Comparison of ENCODE assay signal across 14 cellular contexts in genomic region chr1:26302733-26303405, GRCh38. TPM values are rescaled to one million over a fixed set of nuclear protein-coding genes. Genes with fewer than 3 reads are reported as not detected.
DNase-seq lines count a peak whose midpoint lies in the region; ATAC-seq, FAIRE-seq and TF ChIP-seq lines count a peak whose summit lies in the region.
"Had no signal": no experiment of that assay in that cellular context is flagged by ENCODE, and none has a peak within 500 bp of the region (broad histone marks: within the 10 kb centered on the region; RNA-seq: fewer than 3 reads in every experiment).

No MANE protein-coding gene starts in this region.

- H3K27me3 ChIP-seq in WERI-Rb-1 (ENCODE audit: insufficient read depth, low read depth, severe bottlenecking) (no peaks in the 10 kb centered on the region), Caco-2 (replicated peaks; ENCODE audit: control insufficient read depth, insufficient read depth, low read length) (no peaks in the 10 kb centered on the region)

- peak; percentile 73 for FAIRE-seq in H54 (lab: Jason Lieb, UNC)

- BruUV-seq in Caco-2 (replicated peaks; lab: Mats Ljungman, UMichigan): no TSS peak

- H3K36me3 Mint-ChIP-seq in Caco-2 (ENCODE audit: insufficient read depth, unreplicated experiment): peaks cover 5% of the 10 kb centered on the region
- H3K36me3 Mint-ChIP-seq: naive B cell had no signal

- no peak overlapping the region for H3K27ac Mint-ChIP-seq in Caco-2 (ENCODE audit: unreplicated experiment)
- H3K27ac Mint-ChIP-seq: naive B cell had no signal

- no peaks in the 10 kb centered on the region for H3K27me3 Mint-ChIP-seq in Caco-2 (ENCODE audit: insufficient read depth, unreplicated experiment)
- H3K27me3 Mint-ChIP-seq: activated T-cell treated with anti-CD3 and anti-CD28 coated beads, Interleukin-2, amount 50 U/mL, for 24 hours; naive B cell had no signal

- DNase-seq in A172 (ENCODE audit: low spot score) (peak; percentile 82), H54 (ENCODE audit: insufficient read length, low spot score) (peak; percentile 72), WERI-Rb-1 (no peak), left ventricle myocardium superior (peak; percentile 53), sciatic nerve (ENCODE audit: low spot score) (no peak), activated gamma-delta T cell treated with Interleukin-2 at 50 U/mL for 16 hours (no peak), foreskin melanocyte (no peak), Caco-2 (no peak)
- DNase-seq: activated T-cell treated with anti-CD3 and anti-CD28 coated beads, Interleukin-2, amount 50 U/mL, for 24 hours; C1 segment of cervical spinal cord; naive B cell; NCI-H1436; T1000 had no signal

- intact Hi-C loops in left ventricle myocardium superior (cut with micrococcal nuclease) (no loop called here), sciatic nerve (cut with DNase I) (no loop called here), Caco-2 (cut with micrococcal nuclease; ENCODE audit: unreplicated experiment) (no loop called here)

- H3K9me3 Mint-ChIP-seq in Caco-2 (ENCODE audit: unreplicated experiment): no peaks in the 10 kb centered on the region
- H3K9me3 Mint-ChIP-seq: activated T-cell treated with anti-CD3 and anti-CD28 coated beads, Interleukin-2, amount 50 U/mL, for 24 hours; naive B cell had no signal

- TF ChIP-seq POLR2A in H54 (IDR thresholded peaks at IDR 0.05; ENCODE audit: low read depth, low read length): no peak

- H3K36me3 ChIP-seq in WERI-Rb-1 (no peaks in the 10 kb centered on the region), Caco-2 (ENCODE audit: control insufficient read depth, insufficient read depth, low read length) (no peaks in the 10 kb centered on the region)

- H3K4me3 Mint-ChIP-seq in Caco-2 (ENCODE audit: unreplicated experiment): no peak overlapping the region
- H3K4me3 Mint-ChIP-seq: activated T-cell treated with anti-CD3 and anti-CD28 coated beads, Interleukin-2, amount 50 U/mL, for 24 hours had no signal

- peaks cover 12% of the 10 kb centered on the region for H3K4me1 Mint-ChIP-seq in Caco-2 (ENCODE audit: low read depth, unreplicated experiment)

- POLR2A ChIA-PET in Caco-2 (lab: Charles Lee): no interaction called here

- H3K9me3 ChIP-seq in WERI-Rb-1 (ENCODE audit: severe bottlenecking) (no peaks in the 10 kb centered on the region), Caco-2 (no peaks in the 10 kb centered on the region)

- CTCF ChIA-PET in Caco-2 (lab: Charles Lee): no interaction called here

- peaks cover 14% of the 10 kb centered on the region; the same call in 1 of the 2 replicates for H3K4me1 ChIP-seq in Caco-2

- no peak overlapping the region for H3K4me3 ChIP-seq in WERI-Rb-1 (ENCODE audit: low read depth, low read length)
- H3K4me3 ChIP-seq in Caco-2 (ENCODE audit: low read depth, low read length): no peak overlapping the region
- H3K4me3 ChIP-seq: coronary artery had no signal

- H3K27ac ChIP-seq in WERI-Rb-1: peak overlapping the region; percentile 39
- H3K27ac ChIP-seq: coronary artery had no signal

- ATAC-seq in left ventricle myocardium superior (peak; percentile 61), sciatic nerve (no peak)

- TF ChIP-seq CTCF in WERI-Rb-1 (IDR thresholded peaks at IDR 0.05; ENCODE audit: low read depth, low read length) (no peak), Caco-2 (IDR thresholded peaks at IDR 0.05; ENCODE audit: insufficient read depth in 1 of 2, low read depth in 1 of 2, low read length in 1 of 2, severe bottlenecking in 1 of 2, unreplicated experiment in 1 of 2) (no peak)

RNA-seq across cellular contexts. Expression of gene UBXN11, which starts 3.6 kb away (rescaled TPM):
- 2.9 and 7.6 TPM in 2 replicates for total RNA-seq in A172 (2014; rRNA removed; shearing (Covaris generic))
- total RNA-seq in left ventricle myocardium superior (9.7 TPM), sciatic nerve (23.1 TPM), Caco-2 (2022) (12.5 TPM in 2 replicates)

RNA-seq across cellular contexts. Expression of gene CD52, which starts 14.9 kb away (rescaled TPM):
- total RNA-seq in A172 (2014; rRNA removed; shearing (Covaris generic)): not detected in 2 replicates
- 6.3 TPM for total RNA-seq in left ventricle myocardium superior
- 13.2 TPM for total RNA-seq in sciatic nerve
- not detected in 2 replicates for total RNA-seq in Caco-2 (2022)

RNA-seq across cellular contexts. Expression of gene SH3BGRL3, which starts 23.0 kb away (rescaled TPM):
- total RNA-seq in A172 (2014; rRNA removed; shearing (Covaris generic)): 71.8 and 77.5 TPM in 2 replicates
- 34.7 TPM for total RNA-seq in left ventricle myocardium superior
- 106 TPM for total RNA-seq in sciatic nerve
- 73.4 and 74.3 TPM in 2 replicates for total RNA-seq in Caco-2 (2022)

RNA-seq across cellular contexts. Expression of gene CRYBG2, which starts 51.1 kb away (rescaled TPM):
- total RNA-seq in A172 (2014; rRNA removed; shearing (Covaris generic)): 0.02 and 0.17 TPM in 2 replicates
- total RNA-seq in left ventricle myocardium superior (not detected), sciatic nerve (not detected), Caco-2 (2022) (63.3 and 66.1 TPM in 2 replicates)

Comparison
In these comparisons a context has a peak if more than half of its experiments do, and no peak if none do; other contexts are left out.
1. DNase-seq: peak in A172 (single experiment), H54 (single experiment) and left ventricle myocardium superior (single experiment); none in WERI-Rb-1 (single experiment), sciatic nerve (single experiment), activated gamma-delta T cell treated with Interleukin-2 at 50 U/mL for 16 hours (single experiment), foreskin melanocyte (single experiment) and Caco-2 (0 of 2).